In genomic region chr13:29846475-29847256, GRCh38 we compare ENCODE assay signal across 8 cellular contexts. TPM values are rescaled to one million over a fixed set of nuclear protein-coding genes. Genes with fewer than 3 reads are reported as not detected.
A peak's percentile ranks its signal among the peaks of the same experiment; 100 is the strongest.
DNase-seq lines count a peak whose midpoint lies in the region; ATAC-seq and TF ChIP-seq lines count a peak whose summit lies in the region.

No MANE protein-coding gene starts in this region.

- H3K4me3 ChIP-seq in AG04449 (ENCODE audit: low read depth, low read length), result peak overlapping the region; percentile 59
- H3K4me3 ChIP-seq in MG63, result peak overlapping the region; percentile 77

- H3K27me3 ChIP-seq in MG63, result no peaks in the 10 kb centered on the region

- no peaks in the 10 kb centered on the region for H3K9me3 ChIP-seq in MG63

- no peaks in the 10 kb centered on the region for H3K36me3 ChIP-seq in MG63

- H3K4me3 Mint-ChIP-seq in dendritic cell treated with granulocyte-macrophage colony-stimulating factor and Interleukin-4, amounts not matched to agents 40 ng/mL and 50 ng/mL, for 4 days, result peak overlapping the region; percentile 92
- H3K4me3 Mint-ChIP-seq in natural killer cell, result peak overlapping the region; percentile 95

- peaks cover 40% of the 10 kb centered on the region for H3K4me1 Mint-ChIP-seq in dendritic cell treated with granulocyte-macrophage colony-stimulating factor and Interleukin-4, amounts not matched to agents 40 ng/mL and 50 ng/mL, for 4 days (ENCODE audit: low read depth)
- peaks cover 68 to 76% of the 10 kb centered on the region in 2 donors for H3K4me1 Mint-ChIP-seq in natural killer cell

- DNase-seq in AG04449 (ENCODE audit: low read depth, low spot score) (no peak), MG63 (no peak), natural killer cell (no peak), NCI-H1105 (lab: John Stamatoyannopoulos, UW) (no peak), posterior vena cava (ENCODE audit: low spot score) (no peak)
- no peak for DNase-seq in NK-92 treated with Interleukin-12 subunit alpha and Interleukin-12 subunit beta, amount 100 ng/mL, for 24 hours (lab: John Stamatoyannopoulos, UW)

- CTCF ChIA-PET in AG04449 (lab: Yijun Ruan, JAX), result interaction anchor here (0.8 to 23.4 kb wide), 16 partner anchors 14 to 312 kb away, joined by 3 to 360 read pairs (median 4); no protein-coding TSS in a partner anchor

- intact Hi-C loops in dendritic cell treated with granulocyte-macrophage colony-stimulating factor and Interleukin-4, amounts not matched to agents 40 ng/mL and 50 ng/mL, for 4 days (cut with micrococcal nuclease), result loop anchor here (5.0 kb wide), 2 partner anchors 74 to 81 kb away; no protein-coding TSS in a partner anchor
- intact Hi-C loops in natural killer cell (cut with micrococcal nuclease) (loop anchor here (5.0 kb wide), 2 partner anchors 76 to 266 kb away; no protein-coding TSS in a partner anchor), posterior vena cava (cut with DNase I) (loop anchor here in 1 of 2 donors (10.0 kb wide), 1 partner anchor 268 kb away; no protein-coding TSS in a partner anchor)

- peak overlapping the region; percentile 99 for H3K27ac Mint-ChIP-seq in dendritic cell treated with granulocyte-macrophage colony-stimulating factor and Interleukin-4, amounts not matched to agents 40 ng/mL and 50 ng/mL, for 4 days
- peak overlapping the region; percentile 88 to 95 for H3K27ac Mint-ChIP-seq in natural killer cell

- POLR2A ChIA-PET in AG04449 (lab: Yijun Ruan, JAX), result interaction anchor here (1.1 to 1.6 kb wide), 2 partner anchors 78 to 268 kb away, joined by 4 to 6 read pairs; no protein-coding TSS in a partner anchor

- TF ChIP-seq CTCF in AG04449 (IDR thresholded peaks at IDR 0.05; ENCODE audit: insufficient read depth, low read length, missing control alignments) (no peak), natural killer cell (IDR thresholded peaks at IDR 0.05) (no peak)

- peaks cover 31% of the 10 kb centered on the region for H3K36me3 Mint-ChIP-seq in dendritic cell treated with granulocyte-macrophage colony-stimulating factor and Interleukin-4, amounts not matched to agents 40 ng/mL and 50 ng/mL, for 4 days (ENCODE audit: low read depth)
- no peaks in the 10 kb centered on the region for H3K36me3 Mint-ChIP-seq in natural killer cell

- no peaks in the 10 kb centered on the region for H3K27me3 Mint-ChIP-seq in dendritic cell treated with granulocyte-macrophage colony-stimulating factor and Interleukin-4, amounts not matched to agents 40 ng/mL and 50 ng/mL, for 4 days
- no peaks in the 10 kb centered on the region for H3K27me3 Mint-ChIP-seq in natural killer cell (ENCODE audit: low read depth in 2 of 2)

- no peaks in the 10 kb centered on the region for H3K9me3 Mint-ChIP-seq in dendritic cell treated with granulocyte-macrophage colony-stimulating factor and Interleukin-4, amounts not matched to agents 40 ng/mL and 50 ng/mL, for 4 days
- no peaks in the 10 kb centered on the region for H3K9me3 Mint-ChIP-seq in natural killer cell

- ATAC-seq in natural killer cell, result no peak
- no peak for ATAC-seq in HG03565 (IDR thresholded peaks at IDR 0.05; ENCODE audit: unreplicated experiment)

RNA-seq across cellular contexts. Expression of gene UBL3, which starts 3.8 kb away (rescaled TPM):
- total RNA-seq in MG63 (2014; rRNA removed; shearing (Covaris generic); ENCODE audit: low replicate concordance), result 11.4 and 15.3 TPM in 2 replicates
- 10 to 100 TPM; 29.6 to 36.0 (median 31.5) TPM for total RNA-seq in natural killer cell
- 10 to 100 TPM; 29.6 to 32.9 TPM for total RNA-seq in posterior vena cava
